ENCODE assay signal across 1 cellular context in genomic region chr10:68562666-68563522, GRCh38.
TF ChIP-seq lines count a peak whose summit lies in the region.

No MANE protein-coding gene starts in this region.

TF ChIP-seq in K562, 482 proteins besides CTCF, POLR2A, EP300 and RAD21 (continued from another document and continues in another):
- TF ChIP-seq ZNF407 (IDR thresholded peaks at IDR 0.05; ENCODE audit: low read depth) (peak; percentile 59; the same call in 1 of the 2 replicates), NELFE (IDR thresholded peaks at IDR 0.05; ENCODE audit: insufficient read depth, insufficient read length) (no peak), ZNF316 (IDR thresholded peaks at IDR 0.05) (peak; percentile 42; the same call in 1 of the 2 replicates), ADNP (tag; IDR thresholded peaks at IDR 0.05) (no peak), E4F1 (CRISPR knock-in tag; IDR thresholded peaks at IDR 0.05; ENCODE audit: borderline replicate concordance) (no peak), HDGF (IDR thresholded peaks at IDR 0.05) (peak; percentile 98), PHTF2 (CRISPR knock-in tag; IDR thresholded peaks at IDR 0.05) (no peak), FOXJ3 (CRISPR knock-in tag; IDR thresholded peaks at IDR 0.05) (no peak), E2F3 (CRISPR knock-in tag; IDR thresholded peaks at IDR 0.05) (no peak), ZNF449 (CRISPR knock-in tag; IDR thresholded peaks at IDR 0.05) (no peak), GATAD2B (IDR thresholded peaks at IDR 0.05; ENCODE audit: borderline replicate concordance) (no peak), SIN3A (IDR thresholded peaks at IDR 0.05; ENCODE audit: borderline replicate concordance in 2 of 2, control insufficient read depth in 1 of 2, low read depth in 2 of 2, low read length in 2 of 2) (no peak), ZNF766 (CRISPR knock-in tag; conservative IDR thresholded peaks at IDR 0.05) (no peak), ZNF140 (CRISPR knock-in tag; IDR thresholded peaks at IDR 0.05) (no peak), ZBTB17 (CRISPR knock-in tag; IDR thresholded peaks at IDR 0.05) (peak; percentile 49; the same call in 1 of the 2 replicates), SRSF3 (IDR thresholded peaks at IDR 0.05; ENCODE audit: insufficient read depth, low read length) (no peak), XRCC5 (IDR thresholded peaks at IDR 0.05; ENCODE audit: low read depth, low read length) (no peak), E2F8 (IDR thresholded peaks at IDR 0.05; ENCODE audit: low read depth, partially characterized antibody) (peak; percentile 73), ZBTB12 (CRISPR knock-in tag; IDR thresholded peaks at IDR 0.05) (no peak; the same call in 1 of the 2 replicates), RBBP5 (IDR thresholded peaks at IDR 0.05; ENCODE audit: borderline replicate concordance, insufficient read depth, low read length, poor library complexity, severe bottlenecking) (peak; percentile 32), UBTF (IDR thresholded peaks at IDR 0.05; ENCODE audit: borderline replicate concordance in 1 of 2, low read depth in 2 of 2, low read length in 2 of 2) (0 out of 4 replicates have a peak, but pooled peaks of 1 of the 2 experiments have one; percentile 40), HSF4 (CRISPR knock-in tag; IDR thresholded peaks at IDR 0.05; ENCODE audit: borderline replicate concordance) (no peak), SMARCC2 (IDR thresholded peaks at IDR 0.05; ENCODE audit: low read depth) (0 out of 2 replicates have a peak, but pooled peaks have one; percentile 42), PRMT5 (CRISPR knock-in tag; IDR thresholded peaks at IDR 0.05) (no peak), ZC3H8 (IDR thresholded peaks at IDR 0.05) (peak; percentile 71; the same call in 1 of the 2 replicates), ETV5 (CRISPR knock-in tag; IDR thresholded peaks at IDR 0.05; ENCODE audit: low read depth) (no peak), BRD4 (IDR thresholded peaks at IDR 0.05) (no peak), POLR2AphosphoS2 (IDR thresholded peaks at IDR 0.05; ENCODE audit: low read length) (no peak), HMGXB4 (CRISPR knock-in tag; IDR thresholded peaks at IDR 0.05) (no peak), PHB2 (IDR thresholded peaks at IDR 0.05; ENCODE audit: low read depth) (peak; percentile 78; the same call in 1 of the 2 replicates), CAMTA2 (CRISPR knock-in tag; conservative IDR thresholded peaks at IDR 0.05) (no peak), FOXP4 (CRISPR knock-in tag; IDR thresholded peaks at IDR 0.05; ENCODE audit: borderline replicate concordance) (no peak), ZNF699 (CRISPR knock-in tag; IDR thresholded peaks at IDR 0.05; ENCODE audit: insufficient replicate concordance) (no peak), TEAD1 (CRISPR knock-in tag; IDR thresholded peaks at IDR 0.05) (no peak), TCF7 (IDR thresholded peaks at IDR 0.05; ENCODE audit: borderline replicate concordance) (no peak), MBD2 (IDR thresholded peaks at IDR 0.05; ENCODE audit: borderline replicate concordance, low read depth) (peak; percentile 21; the same call in 1 of the 2 replicates)
